ENCODE assay signal across 8 cellular contexts in genomic region chr1:42957880-42958487, GRCh38. TPM values are rescaled to one million over a fixed set of nuclear protein-coding genes. Genes with fewer than 3 reads are reported as not detected.
DNase-seq lines count a peak whose midpoint lies in the region; ATAC-seq and TF ChIP-seq lines count a peak whose summit lies in the region.

No MANE protein-coding gene starts in this region.

- H3K9me3 ChIP-seq in effector memory CD4-positive, alpha-beta T cell (ENCODE audit: control insufficient read depth, low read length), result no peaks in the 10 kb centered on the region
- no peaks in the 10 kb centered on the region for H3K9me3 ChIP-seq in mesodermal cell (ENCODE audit: control insufficient read depth, low read length)

- peaks cover 10% of the 10 kb centered on the region for H3K27me3 Mint-ChIP-seq in activated CD4-positive, alpha-beta memory T cell treated with anti-CD3 and anti-CD28 coated beads, Interleukin-2, amount 10 ng/mL, durations not matched to agents 7 days and 5 days

- peaks cover 63% of the 10 kb centered on the region for H3K4me1 Mint-ChIP-seq in activated CD4-positive, alpha-beta memory T cell treated with anti-CD3 and anti-CD28 coated beads, Interleukin-2, amount 10 ng/mL, durations not matched to agents 7 days and 5 days

- POLR2A ChIA-PET in activated CD4-positive, alpha-beta memory T cell treated with anti-CD3 and anti-CD28 coated beads, Interleukin-2, amount 10 ng/mL, durations not matched to agents 7 days and 5 days (lab: Charles Lee), result interaction anchor here (0.6 to 16.5 kb wide), 6 partner anchors 8 to 191 kb away, joined by 3 to 387 read pairs (median 38); partner anchors contain the start of genes C1orf50 and P3H1

- 0% methylated on average over 53 to 65 of the region's 72 CpGs for WGBS in mesodermal cell (ENCODE audit: insufficient coverage in 2 of 2), 2 experiments

- no peaks in the 10 kb centered on the region for H3K27me3 ChIP-seq in effector memory CD4-positive, alpha-beta T cell (replicated peaks; ENCODE audit: control insufficient read depth, insufficient read depth, low read length, poor library complexity, severe bottlenecking)

- H3K27ac ChIP-seq in 22Rv1 (peak overlapping the region; percentile 75), mesodermal cell (ENCODE audit: low read depth, low read length, severe bottlenecking) (peak overlapping the region; percentile 78)
- peak overlapping the region; percentile 76 for H3K27ac ChIP-seq in effector memory CD4-positive, alpha-beta T cell (ENCODE audit: insufficient read depth, low read length, poor library complexity, severe bottlenecking)

- peak overlapping the region; percentile 85 for H3K4me3 ChIP-seq in effector memory CD4-positive, alpha-beta T cell (ENCODE audit: insufficient read depth, low read depth, low read length, poor library complexity, severe bottlenecking)
- H3K4me3 ChIP-seq in mesodermal cell (ENCODE audit: extremely low read depth, insufficient read depth, low read length, poor library complexity, severe bottlenecking), result peak overlapping the region; percentile 74

- no peak; the same call in 1 of the 2 replicates for TF ChIP-seq CTCF in 22Rv1 (IDR thresholded peaks at IDR 0.05)

- CTCF ChIA-PET in activated CD4-positive, alpha-beta memory T cell treated with anti-CD3 and anti-CD28 coated beads, Interleukin-2, amount 10 ng/mL, durations not matched to agents 7 days and 5 days (lab: Charles Lee), result interaction anchor here (1.3 to 1.6 kb wide), 3 partner anchors 20 to 116 kb away, joined by 5 to 7 read pairs (median 7); no protein-coding TSS in a partner anchor

- DNase-seq in NCI-H2171 treated with DMSO at 0.1 percent for 48 hours (lab: John Stamatoyannopoulos, UW), result peak; percentile 56
- peak; percentile 70 for DNase-seq in activated CD4-positive, alpha-beta memory T cell treated with anti-CD3 and anti-CD28 coated beads, Interleukin-2, amount 10 ng/mL, durations not matched to agents 7 days and 5 days
- DNase-seq in effector memory CD4-positive, alpha-beta T cell, result peak; percentile 26 to 45 (median 44)
- DNase-seq in stimulated activated CD8-positive, alpha-beta memory T cell treated with anti-CD3 and anti-CD28 coated beads, Interleukin-15, amount 100 ng/mL, for 4 hours (ENCODE audit: low read depth in 2 of 2), result peak; percentile 39 to 57

- H3K36me3 Mint-ChIP-seq in activated CD4-positive, alpha-beta memory T cell treated with anti-CD3 and anti-CD28 coated beads, Interleukin-2, amount 10 ng/mL, durations not matched to agents 7 days and 5 days (ENCODE audit: low read depth), result peaks cover 40% of the 10 kb centered on the region

- no peaks in the 10 kb centered on the region for H3K36me3 ChIP-seq in effector memory CD4-positive, alpha-beta T cell (ENCODE audit: control insufficient read depth, insufficient read depth, low read length)
- peaks cover 25% of the 10 kb centered on the region for H3K36me3 ChIP-seq in mesodermal cell (ENCODE audit: control insufficient read depth, insufficient read depth, low read length)

- peaks cover 28% of the 10 kb centered on the region for H3K4me1 ChIP-seq in effector memory CD4-positive, alpha-beta T cell (ENCODE audit: control insufficient read depth, insufficient read depth, low read length, poor library complexity, severe bottlenecking)
- H3K4me1 ChIP-seq in mesodermal cell (ENCODE audit: control insufficient read depth, insufficient read depth, low read length, poor library complexity, severe bottlenecking), result peaks cover 35% of the 10 kb centered on the region

- H3K9me3 Mint-ChIP-seq in activated CD4-positive, alpha-beta memory T cell treated with anti-CD3 and anti-CD28 coated beads, Interleukin-2, amount 10 ng/mL, durations not matched to agents 7 days and 5 days, result no peaks in the 10 kb centered on the region

- ATAC-seq in GM18502 (IDR thresholded peaks at IDR 0.05; ENCODE audit: poor library complexity, unreplicated experiment), result peak; percentile 51
- ATAC-seq in HG02943 (IDR thresholded peaks at IDR 0.05; ENCODE audit: low read depth, unreplicated experiment), result peak; percentile 49

- peak overlapping the region; percentile 94 for H3K27ac Mint-ChIP-seq in activated CD4-positive, alpha-beta memory T cell treated with anti-CD3 and anti-CD28 coated beads, Interleukin-2, amount 10 ng/mL, durations not matched to agents 7 days and 5 days

- peak overlapping the region; percentile 89 for H3K4me3 Mint-ChIP-seq in activated CD4-positive, alpha-beta memory T cell treated with anti-CD3 and anti-CD28 coated beads, Interleukin-2, amount 10 ng/mL, durations not matched to agents 7 days and 5 days

RNA-seq across cellular contexts. Expression of gene SLC2A1, which starts 0.7 kb away (rescaled TPM):
- 100 to 1,000 TPM; 153 TPM for total RNA-seq in activated CD4-positive, alpha-beta memory T cell treated with anti-CD3 and anti-CD28 coated beads, Interleukin-2, amount 10 ng/mL, durations not matched to agents 7 days and 5 days
- polyA plus RNA-seq in mesodermal cell (2013, experiment 1 of 2), result 99.2 TPM
- 95.3 TPM for polyA plus RNA-seq in mesodermal cell (2013, experiment 2 of 2)

Comparison
In these comparisons a context has a peak if more than half of its experiments do, and no peak if none do; other contexts are left out.
1. Peak in every context shown above with its lines: DNase-seq, ATAC-seq, H3K4me3 ChIP-seq and H3K27ac ChIP-seq.